Comparison of ENCODE assay signal across 1 cellular context in the genomic region with DNA sequence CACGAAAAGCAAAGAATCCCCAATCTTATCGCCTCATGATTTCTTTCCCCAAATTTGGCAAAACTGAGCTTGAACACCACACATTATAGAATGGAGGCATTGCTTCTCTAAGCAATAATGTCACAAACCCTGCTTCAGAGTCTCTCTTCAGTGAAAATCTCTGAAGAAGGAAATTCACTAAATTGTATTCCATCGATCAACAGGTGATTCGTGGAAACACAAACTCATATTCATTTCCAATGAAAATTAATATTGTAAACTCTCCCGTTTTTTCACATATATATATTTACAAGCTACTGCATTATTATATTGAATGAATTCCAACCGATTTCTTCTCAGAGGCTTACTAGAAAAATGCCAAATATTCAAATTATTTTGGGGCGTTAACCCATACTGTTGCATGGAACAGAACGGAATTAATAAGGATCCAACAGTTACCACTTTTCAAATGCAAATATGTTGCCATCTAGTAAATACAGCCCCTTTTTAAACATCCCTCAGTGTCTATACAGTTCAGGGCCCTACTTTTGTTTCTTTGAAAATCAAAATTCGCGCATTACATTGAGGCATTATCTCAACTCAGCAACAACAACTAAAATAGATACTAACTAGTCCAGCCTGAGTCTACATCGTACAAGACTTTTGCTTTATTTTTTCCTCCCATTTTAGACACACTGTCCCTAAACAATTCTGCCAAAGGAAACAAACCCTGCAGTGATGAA.
A peak's percentile ranks its signal among the peaks of the same experiment; 100 is the strongest.
TF ChIP-seq lines count a peak whose summit lies in the region.

No MANE protein-coding gene starts in this region.

TF ChIP-seq in K562, 482 proteins besides CTCF, POLR2A, EP300 and RAD21 (continued from another document):
- TF ChIP-seq CCNT2 (IDR thresholded peaks at IDR 0.05; ENCODE audit: borderline replicate concordance, extremely low read depth, insufficient read length, low read depth, low read length) = no peak
- TF ChIP-seq CSDE1 (IDR thresholded peaks at IDR 0.05) = no peak
- TF ChIP-seq HMBOX1 (IDR thresholded peaks at IDR 0.05) = peak; percentile 50; the same call in 1 of the 2 replicates
- no peak for TF ChIP-seq FOS (IDR thresholded peaks at IDR 0.05; ENCODE audit: extremely low read depth, insufficient read length)
- 0 out of 4 replicates have a peak, but pooled peaks of 1 of the 2 experiments have one; percentile 38 for TF ChIP-seq SRF (CRISPR knock-in tag; IDR thresholded peaks at IDR 0.05)
- no peak; the same call in 1 of the 2 replicates for TF ChIP-seq KAT7 (CRISPR knock-in tag; IDR thresholded peaks at IDR 0.05; ENCODE audit: borderline replicate concordance)
- no peak for TF ChIP-seq ZNF408 (CRISPR knock-in tag; IDR thresholded peaks at IDR 0.05; ENCODE audit: low read depth)
- TF ChIP-seq ZNF175 (CRISPR knock-in tag; IDR thresholded peaks at IDR 0.05; ENCODE audit: low read depth) = no peak
- TF ChIP-seq GATAD2A (IDR thresholded peaks at IDR 0.05) = peak; percentile 31; the same call in 1 of the 2 replicates
- TF ChIP-seq MLLT1 (IDR thresholded peaks at IDR 0.05) = 0 out of 4 replicates have a peak, but pooled peaks of 1 of the 2 experiments have one; percentile 40
- no peak for TF ChIP-seq ATF1 (CRISPR knock-in tag; IDR thresholded peaks at IDR 0.05)
- TF ChIP-seq ATF1 (tag; IDR thresholded peaks at IDR 0.05) = peak; percentile 21; the same call in 1 of the 2 replicates
- no peak for TF ChIP-seq NEUROD1 (IDR thresholded peaks at IDR 0.05; ENCODE audit: borderline replicate concordance, low read depth, low read length, partially characterized antibody)
- no peak for TF ChIP-seq ARID4B (CRISPR knock-in tag; IDR thresholded peaks at IDR 0.05)
- no peak for TF ChIP-seq BRD9 (IDR thresholded peaks at IDR 0.05; ENCODE audit: low read depth, partially characterized antibody)
- no peak for TF ChIP-seq NR3C1 (CRISPR knock-in tag; IDR thresholded peaks at IDR 0.05)
- no peak for TF ChIP-seq NR1H2 (CRISPR knock-in tag; IDR thresholded peaks at IDR 0.05)
- TF ChIP-seq STAG1 (CRISPR knock-in tag; IDR thresholded peaks at IDR 0.05; ENCODE audit: borderline replicate concordance) = no peak
- TF ChIP-seq ZNF197 (CRISPR knock-in tag; IDR thresholded peaks at IDR 0.05; ENCODE audit: low read depth) = no peak
- no peak for TF ChIP-seq RBM14 (IDR thresholded peaks at IDR 0.05; ENCODE audit: borderline replicate concordance, insufficient read depth, low read depth, low read length)
- no peak for TF ChIP-seq ZNF3 (CRISPR knock-in tag; IDR thresholded peaks at IDR 0.05)
- no peak for TF ChIP-seq ZFP36 (IDR thresholded peaks at IDR 0.05; ENCODE audit: low read depth, low read length, partially characterized antibody)
- TF ChIP-seq CC2D1A (IDR thresholded peaks at IDR 0.05) = 0 out of 2 replicates have a peak, but pooled peaks have one; percentile 17
- TF ChIP-seq ZNF24 (IDR thresholded peaks at IDR 0.05) = 0 out of 2 replicates have a peak, but pooled peaks have one; percentile 23
- no peak for TF ChIP-seq DDX20 (tag; IDR thresholded peaks at IDR 0.05; ENCODE audit: low read depth)
- TF ChIP-seq ZNF140 (CRISPR knock-in tag; IDR thresholded peaks at IDR 0.05) = no peak
- TF ChIP-seq ZNF655 (CRISPR knock-in tag; IDR thresholded peaks at IDR 0.05) = no peak
- TF ChIP-seq ZNF224 (CRISPR knock-in tag; IDR thresholded peaks at IDR 0.05) = no peak
- TF ChIP-seq CBX3 (IDR thresholded peaks at IDR 0.05; ENCODE audit: borderline replicate concordance in 1 of 2, low read length in 2 of 2) = no peak
- TF ChIP-seq DEAF1 (CRISPR knock-in tag; IDR thresholded peaks at IDR 0.05) = no peak
- no peak for TF ChIP-seq MEF2A (IDR thresholded peaks at IDR 0.05; ENCODE audit: control insufficient read depth, low read depth, low read length)
- no peak for TF ChIP-seq ZBTB26 (CRISPR knock-in tag; IDR thresholded peaks at IDR 0.05)
- no peak for TF ChIP-seq XRCC3 (IDR thresholded peaks at IDR 0.05)
TF ChIP-seq in K562: peak in this region for 10.
